In the genomic region with DNA sequence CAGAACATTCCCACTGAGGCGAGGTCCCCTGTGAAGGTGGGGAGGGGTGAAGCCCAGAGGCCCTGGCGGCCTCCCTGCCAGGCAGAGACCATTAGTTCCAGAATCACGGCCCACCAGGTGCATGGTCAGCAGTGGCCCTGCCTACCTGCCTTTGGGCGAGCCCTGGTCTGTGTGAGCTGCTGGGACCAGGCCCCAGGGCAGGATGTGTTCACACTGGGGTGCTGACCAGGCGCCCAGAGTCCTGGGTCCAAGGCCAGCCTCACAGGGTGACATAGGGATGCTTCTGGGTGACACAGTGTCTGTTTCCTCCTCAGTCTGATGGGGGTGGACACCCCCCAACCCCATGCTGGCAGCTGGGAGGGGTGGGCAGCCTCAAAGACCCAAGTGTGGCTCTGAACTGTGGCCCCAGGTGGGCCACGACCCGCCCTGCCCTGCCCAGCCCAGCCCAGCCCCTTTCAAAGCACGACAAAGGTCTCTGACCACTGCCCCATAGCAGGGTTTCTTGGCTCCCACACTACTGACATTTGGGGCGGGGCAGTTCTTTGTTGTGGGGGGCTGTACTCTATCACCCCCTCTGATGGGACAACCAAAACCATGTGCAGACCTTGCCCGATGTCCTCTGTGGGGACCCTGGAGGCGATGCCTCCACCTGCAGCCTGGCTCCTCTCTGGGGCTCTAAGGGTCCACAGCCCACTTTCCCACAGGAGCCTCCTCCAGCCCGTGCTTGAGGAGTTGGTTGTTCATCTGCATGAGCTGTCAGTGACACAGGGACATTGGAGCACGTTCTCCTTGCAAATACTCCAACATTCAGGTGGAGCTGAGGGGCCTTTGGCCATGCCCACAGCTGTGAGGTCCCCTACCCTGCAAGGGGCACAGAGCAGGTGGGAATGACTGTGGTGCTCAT, we compare ENCODE assay signal across 2 cellular contexts.
TF ChIP-seq lines count a peak whose summit lies in the region.

No MANE protein-coding gene starts in this region.

TF ChIP-seq in SK-N-SH, 30 proteins besides CTCF, POLR2A, EP300 and RAD21 (continued from another document):
- TF ChIP-seq PBX3 (IDR thresholded peaks at IDR 0.05) = no peak

TF ChIP-seq in SK-N-SH treated with all-trans-retinoic acid at 6 μM for 48 hours, 23 proteins besides CTCF, POLR2A, EP300 and RAD21 (continued from another document):
- TF ChIP-seq CREB5 (CRISPR knock-in tag; IDR thresholded peaks at IDR 0.05; ENCODE audit: low read depth) = no peak
- TF ChIP-seq ZNF8 (CRISPR knock-in tag; IDR thresholded peaks at IDR 0.05) = no peak
- TF ChIP-seq ZC3H10 (CRISPR knock-in tag; IDR thresholded peaks at IDR 0.05) = no peak
- TF ChIP-seq, protein P1, sequence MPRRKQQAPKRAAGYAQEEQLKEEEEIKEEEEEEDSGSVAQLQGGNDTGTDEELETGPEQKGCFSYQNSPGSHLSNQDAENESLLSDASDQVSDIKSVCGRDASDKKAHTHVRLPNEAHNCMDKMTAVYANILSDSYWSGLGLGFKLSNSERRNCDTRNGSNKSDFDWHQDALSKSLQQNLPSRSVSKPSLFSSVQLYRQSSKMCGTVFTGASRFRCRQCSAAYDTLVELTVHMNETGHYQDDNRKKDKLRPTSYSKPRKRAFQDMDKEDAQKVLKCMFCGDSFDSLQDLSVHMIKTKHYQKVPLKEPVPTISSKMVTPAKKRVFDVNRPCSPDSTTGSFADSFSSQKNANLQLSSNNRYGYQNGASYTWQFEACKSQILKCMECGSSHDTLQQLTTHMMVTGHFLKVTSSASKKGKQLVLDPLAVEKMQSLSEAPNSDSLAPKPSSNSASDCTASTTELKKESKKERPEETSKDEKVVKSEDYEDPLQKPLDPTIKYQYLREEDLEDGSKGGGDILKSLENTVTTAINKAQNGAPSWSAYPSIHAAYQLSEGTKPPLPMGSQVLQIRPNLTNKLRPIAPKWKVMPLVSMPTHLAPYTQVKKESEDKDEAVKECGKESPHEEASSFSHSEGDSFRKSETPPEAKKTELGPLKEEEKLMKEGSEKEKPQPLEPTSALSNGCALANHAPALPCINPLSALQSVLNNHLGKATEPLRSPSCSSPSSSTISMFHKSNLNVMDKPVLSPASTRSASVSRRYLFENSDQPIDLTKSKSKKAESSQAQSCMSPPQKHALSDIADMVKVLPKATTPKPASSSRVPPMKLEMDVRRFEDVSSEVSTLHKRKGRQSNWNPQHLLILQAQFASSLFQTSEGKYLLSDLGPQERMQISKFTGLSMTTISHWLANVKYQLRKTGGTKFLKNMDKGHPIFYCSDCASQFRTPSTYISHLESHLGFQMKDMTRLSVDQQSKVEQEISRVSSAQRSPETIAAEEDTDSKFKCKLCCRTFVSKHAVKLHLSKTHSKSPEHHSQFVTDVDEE (CRISPR knock-in tag; IDR thresholded peaks at IDR 0.05) = no peak
- TF ChIP-seq PATZ1 (CRISPR knock-in tag; IDR thresholded peaks at IDR 0.05; ENCODE audit: borderline replicate concordance) = no peak
- TF ChIP-seq CSDC2 (CRISPR knock-in tag; IDR thresholded peaks at IDR 0.05) = no peak
- no peak for TF ChIP-seq PPARA (CRISPR knock-in tag; IDR thresholded peaks at IDR 0.05; ENCODE audit: borderline replicate concordance)
- no peak for TF ChIP-seq GLIS3 (CRISPR knock-in tag; IDR thresholded peaks at IDR 0.05)
- TF ChIP-seq TOX (CRISPR knock-in tag; IDR thresholded peaks at IDR 0.05; ENCODE audit: borderline replicate concordance) = no peak
